ENCODE assay signal across 8 cellular contexts in the genomic region with DNA sequence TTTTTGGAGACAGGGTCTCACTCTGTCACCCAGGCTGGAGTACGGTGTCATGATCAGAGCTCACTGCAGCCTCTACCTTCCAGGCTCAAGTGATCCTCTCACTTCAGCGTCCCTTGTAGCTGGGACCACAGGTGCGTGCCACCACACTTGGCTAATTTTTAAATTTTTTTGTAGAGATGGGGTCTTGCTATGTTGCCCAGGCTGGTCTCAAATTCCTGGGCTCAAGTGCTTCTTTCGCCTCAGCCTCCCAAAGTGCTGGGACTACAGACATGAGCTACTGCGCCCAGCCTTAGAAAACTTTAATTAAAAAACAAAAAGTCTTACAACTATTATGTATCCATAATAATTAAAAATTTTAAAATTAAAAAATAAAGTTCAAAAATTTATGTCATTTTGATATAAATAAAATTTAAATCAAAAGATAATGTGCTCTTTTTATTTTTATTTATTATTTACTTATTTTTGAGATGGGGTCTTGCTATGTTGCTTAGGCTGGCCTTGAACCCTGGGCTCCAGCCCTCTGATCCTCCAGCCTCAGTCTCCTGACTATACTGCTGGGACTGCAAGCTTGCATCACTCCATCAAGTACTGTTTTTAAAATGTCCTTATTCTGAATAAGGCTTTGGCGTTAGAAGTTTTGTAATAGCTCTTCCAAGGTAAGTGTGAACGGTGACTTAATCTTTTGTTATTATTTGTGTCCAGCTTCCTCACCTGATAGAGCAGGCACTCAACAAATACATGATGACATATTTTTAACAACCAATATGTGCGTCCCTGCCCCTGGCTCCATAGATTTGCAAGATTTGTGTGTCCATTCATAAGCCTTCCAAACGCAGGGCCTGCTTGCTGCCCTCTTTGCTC. TPM values are rescaled to one million over a fixed set of nuclear protein-coding genes. Genes with fewer than 3 reads are reported as not detected.
DNase-seq lines count a peak whose midpoint lies in the region; ATAC-seq, FAIRE-seq and TF ChIP-seq lines count a peak whose summit lies in the region.

No MANE protein-coding gene starts in this region.

- intact Hi-C loops in testis (cut with DNase I; ENCODE audit: low total_unique reads) = loop anchor here (5.0 kb wide), 1 partner anchor 45 kb away; the partner anchor contains the start of gene C1S

- H3K9me1 ChIP-seq in keratinocyte (ENCODE audit: control insufficient read depth, extremely low read depth, insufficient read depth, low read length) = no peaks in the 10 kb centered on the region

- peak overlapping the region; percentile 95 for H3K27ac ChIP-seq in keratinocyte (ENCODE audit: control insufficient read depth, insufficient read depth, low read length)
- peak overlapping the region; percentile 87 to 93 for H3K27ac ChIP-seq in testis

- peak overlapping the region; percentile 94 for H3K4me2 ChIP-seq in keratinocyte (ENCODE audit: control insufficient read depth, extremely low read depth, insufficient read depth, low read depth, low read length)

- H3K4me1 ChIP-seq in HAP-1 = no peaks in the 10 kb centered on the region; the same call in 1 of the 2 replicates
- peaks cover 24% of the 10 kb centered on the region for H3K4me1 ChIP-seq in adipocyte (ENCODE audit: control insufficient read depth, insufficient read depth, low read length)
- peaks cover 6% of the 10 kb centered on the region for H3K4me1 ChIP-seq in keratinocyte (ENCODE audit: control insufficient read depth, extremely low read depth, insufficient read depth, low read length)
- H3K4me1 ChIP-seq in testis = peaks cover 24% of the 10 kb centered on the region

- H3K27me3 ChIP-seq in HAP-1 (ENCODE audit: low read depth) (no peaks in the 10 kb centered on the region), adipocyte (replicated peaks; ENCODE audit: control insufficient read depth, insufficient read depth, low read length) (no peaks in the 10 kb centered on the region), keratinocyte (ENCODE audit: control insufficient read depth, extremely low read depth, insufficient read depth, low read length) (no peaks in the 10 kb centered on the region), testis (no peaks in the 10 kb centered on the region)

- H3K4me3 ChIP-seq in HAP-1 (peak overlapping the region; percentile 48), adipocyte (ENCODE audit: low read length) (peak overlapping the region; percentile 87), keratinocyte (ENCODE audit: control insufficient read depth in 2 of 3, extremely low read depth in 1 of 3, insufficient read depth in 2 of 3, low read depth in 1 of 3, low read length in 3 of 3) (peak overlapping the region; percentile 68 to 90 (median 90)), testis (peak overlapping the region; percentile 55 to 74)

- dilution Hi-C loops in keratinocyte (cut with MboI; ENCODE audit: extremely low pct_ligation_motif_present, low sequenced_read_pairs) = no loop called here

- DNase-seq in HAP-1 (ENCODE audit: low spot score in 2 of 2) (no peak), adipocyte (ENCODE audit: low read depth) (peak; percentile 54), keratinocyte (ENCODE audit: low read depth, low spot score) (no peak), testis (no peak), occipital lobe (lab: John Stamatoyannopoulos, UW) (no peak), NCI-H128 (lab: John Stamatoyannopoulos, UW; ENCODE audit: unreplicated experiment) (no peak)

- ATAC-seq in HG02840 (IDR thresholded peaks at IDR 0.05; ENCODE audit: low FRiP score, unreplicated experiment) = no peak

- FAIRE-seq in A204.1 (lab: Jason Lieb, UNC) = peak; percentile 80
- peak; percentile 41 for FAIRE-seq in keratinocyte (lab: Jason Lieb, UNC)

- no peak for TF ChIP-seq POLR2A in testis (IDR thresholded peaks at IDR 0.05)

- TF ChIP-seq CTCF in keratinocyte (optimal IDR thresholded peaks at IDR 0.05 in 1 of 3, IDR thresholded peaks at IDR 0.05 in 1 of 3, conservative IDR thresholded peaks at IDR 0.05 in 1 of 3; ENCODE audit: extremely low read depth in 1 of 3, insufficient read depth in 2 of 3, low read length in 3 of 3) (no peak), testis (IDR thresholded peaks at IDR 0.05) (no peak)

- H3K9me3 ChIP-seq in HAP-1 (no peaks in the 10 kb centered on the region), adipocyte (ENCODE audit: control insufficient read depth, low read length) (no peaks in the 10 kb centered on the region), keratinocyte (ENCODE audit: control insufficient read depth, low read depth, low read length) (no peaks in the 10 kb centered on the region), testis (no peaks in the 10 kb centered on the region)

- H3K9ac ChIP-seq in adipocyte (ENCODE audit: low read length) = peak overlapping the region; percentile 98
- H3K9ac ChIP-seq in keratinocyte (ENCODE audit: control insufficient read depth, extremely low read depth, insufficient read depth, low read length) = peak overlapping the region; percentile 98

- peaks cover 34% of the 10 kb centered on the region for H3K79me2 ChIP-seq in keratinocyte (ENCODE audit: control insufficient read depth, insufficient read depth, low read length)

- in situ Hi-C loops in HAP-1 (cut with MboI; ENCODE audit: low sequenced_read_pairs) = loop anchor here (25.0 kb wide), 1 partner anchor 370 kb away; no protein-coding TSS in a partner anchor

- H4K20me1 ChIP-seq in keratinocyte (ENCODE audit: control insufficient read depth, extremely low read depth, insufficient read depth, low read length) = peaks cover 3% of the 10 kb centered on the region

- WGBS in testis, 2 donors = 62 to 63% methylated on average over 9 of the region's 9 CpGs

- H3K36me3 ChIP-seq in HAP-1 (replicated peaks) (0 out of 2 replicates have a peak, but pooled peaks cover 4% of the 10 kb centered on the region), adipocyte (ENCODE audit: control insufficient read depth, insufficient read depth, low read length, severe bottlenecking) (peaks cover 17% of the 10 kb centered on the region), keratinocyte (ENCODE audit: control insufficient read depth in 2 of 2, extremely low read depth in 1 of 2, insufficient read depth in 2 of 2, low read length in 2 of 2) (peaks cover 0 to 7% of the 10 kb centered on the region in 2 experiments), testis (ENCODE audit: low read depth, missing control alignments) (no peaks in the 10 kb centered on the region)

- peak overlapping the region; percentile 86 for H2AFZ ChIP-seq in keratinocyte (ENCODE audit: control insufficient read depth, low read length)

RNA-seq across cellular contexts. Expression of gene C1RL, which starts 1.6 kb away (rescaled TPM):
- polyA plus RNA-seq in keratinocyte = 8.5 to 13.5 TPM (median 9.3 TPM) in 3 replicates
- polyA plus RNA-seq in keratinocyte (2011; ENCODE audit: low read depth) = 3.0 TPM
- polyA plus RNA-seq in keratinocyte (2011; cell fraction: cytosol; rRNA removed) = 7.5 and 8.4 TPM in 2 replicates
- polyA plus RNA-seq in keratinocyte (2011; cell fraction: nucleus; rRNA removed) = 24.4 and 33.2 TPM in 2 replicates
- 8.3 and 9.9 TPM in 2 replicates for polyA plus RNA-seq in keratinocyte (2012; ENCODE audit: low replicate concordance)
- polyA minus RNA-seq in keratinocyte = 14.8 to 24.6 TPM (median 21.7 TPM) in 3 replicates
- 17.8 TPM for polyA minus RNA-seq in keratinocyte (2011; cell fraction: cytosol; rRNA and poly(A)+ RNA removed)
- polyA minus RNA-seq in keratinocyte (2011; cell fraction: nucleus; rRNA and poly(A)+ RNA removed) = 17.9 and 28.6 TPM in 2 replicates
- 10 to 100 TPM; 23.9 to 31.8 TPM for total RNA-seq in testis
- polyA plus RNA-seq in testis (ENCODE audit: insufficient read depth, low read depth, low replicate concordance) = 19.8 TPM
- total RNA-seq in occipital lobe = 3.4 TPM

RNA-seq across cellular contexts. Expression of gene C1R, which starts 15.2 kb away (rescaled TPM):
- polyA plus RNA-seq in keratinocyte = 2.8 to 8.0 TPM (median 3.2 TPM) in 3 replicates
- 0.52 TPM for polyA plus RNA-seq in keratinocyte (2011; ENCODE audit: low read depth)
- 1.3 and 1.7 TPM in 2 replicates for polyA plus RNA-seq in keratinocyte (2011; cell fraction: cytosol; rRNA removed)
- polyA plus RNA-seq in keratinocyte (2011; cell fraction: nucleus; rRNA removed) = 3.8 and 4.6 TPM in 2 replicates
- 0.85 and 2.5 TPM in 2 replicates for polyA plus RNA-seq in keratinocyte (2012; ENCODE audit: low replicate concordance)
- 1.8 to 11.9 TPM (median 5.3 TPM) in 3 replicates for polyA minus RNA-seq in keratinocyte
- 1.5 TPM for polyA minus RNA-seq in keratinocyte (2011; cell fraction: cytosol; rRNA and poly(A)+ RNA removed)
- polyA minus RNA-seq in keratinocyte (2011; cell fraction: nucleus; rRNA and poly(A)+ RNA removed) = 2.6 and 4.3 TPM in 2 replicates
- total RNA-seq in testis = 100 to 1,000 TPM in 1 of 2 donors, 10 to 100 TPM in 1; 51.4 to 174 TPM
- polyA plus RNA-seq in testis (ENCODE audit: insufficient read depth, low read depth, low replicate concordance) = 330 TPM
- total RNA-seq in occipital lobe = 2.5 TPM

RNA-seq across cellular contexts. Expression of gene RBP5, which starts 21.3 kb away (rescaled TPM):
- polyA plus RNA-seq in keratinocyte (not detected in 3 replicates), testis (ENCODE audit: insufficient read depth, low read depth, low replicate concordance) (11.8 TPM)
- not detected for polyA plus RNA-seq in keratinocyte (2011; ENCODE audit: low read depth)
- not detected in 2 replicates for polyA plus RNA-seq in keratinocyte (2011; cell fraction: cytosol; rRNA removed)
- not detected in 2 replicates for polyA plus RNA-seq in keratinocyte (2011; cell fraction: nucleus; rRNA removed)
- 1.4 and 1.8 TPM in 2 replicates for polyA plus RNA-seq in keratinocyte (2012; ENCODE audit: low replicate concordance)
- polyA minus RNA-seq in keratinocyte = not detected in 3 replicates
- polyA minus RNA-seq in keratinocyte (2011; cell fraction: cytosol; rRNA and poly(A)+ RNA removed) = not detected
- not detected in 2 replicates for polyA minus RNA-seq in keratinocyte (2011; cell fraction: nucleus; rRNA and poly(A)+ RNA removed)
- total RNA-seq in testis (1 to 10 TPM; 1.1 to 4.0 TPM), occipital lobe (not detected)

RNA-seq across cellular contexts. Expression of gene CLSTN3, which starts 22.8 kb away (rescaled TPM):
- polyA plus RNA-seq in keratinocyte (12.8 to 21.6 TPM (median 15.2 TPM) in 3 replicates), testis (ENCODE audit: insufficient read depth, low read depth, low replicate concordance) (19.9 TPM)
- polyA plus RNA-seq in keratinocyte (2011; ENCODE audit: low read depth) = 16.6 TPM
- polyA plus RNA-seq in keratinocyte (2011; cell fraction: cytosol; rRNA removed) = 2.5 and 3.4 TPM in 2 replicates
- polyA plus RNA-seq in keratinocyte (2011; cell fraction: nucleus; rRNA removed) = 81.1 and 81.9 TPM in 2 replicates
- 9.6 and 9.8 TPM in 2 replicates for polyA plus RNA-seq in keratinocyte (2012; ENCODE audit: low replicate concordance)
- polyA minus RNA-seq in keratinocyte = 21.6 to 63.8 TPM (median 42.5 TPM) in 3 replicates
- 25.5 TPM for polyA minus RNA-seq in keratinocyte (2011; cell fraction: cytosol; rRNA and poly(A)+ RNA removed)
- polyA minus RNA-seq in keratinocyte (2011; cell fraction: nucleus; rRNA and poly(A)+ RNA removed) = 35.0 and 60.0 TPM in 2 replicates
- total RNA-seq in testis (10 to 100 TPM; 18.8 to 22.7 TPM), occipital lobe (60.5 TPM)

RNA-seq across cellular contexts. Expression of gene C1S, which starts 46.9 kb away (rescaled TPM):
- polyA plus RNA-seq in keratinocyte (1.9 to 6.0 TPM (median 2.6 TPM) in 3 replicates), testis (ENCODE audit: insufficient read depth, low read depth, low replicate concordance) (271 TPM)
- 1.1 TPM for polyA plus RNA-seq in keratinocyte (2011; ENCODE audit: low read depth)
- 0.62 and 0.90 TPM in 2 replicates for polyA plus RNA-seq in keratinocyte (2011; cell fraction: cytosol; rRNA removed)
- polyA plus RNA-seq in keratinocyte (2011; cell fraction: nucleus; rRNA removed) = 6.7 and 6.9 TPM in 2 replicates
- 1.3 and 2.4 TPM in 2 replicates for polyA plus RNA-seq in keratinocyte (2012; ENCODE audit: low replicate concordance)
- polyA minus RNA-seq in keratinocyte = 1.1 to 4.4 TPM (median 3.7 TPM) in 3 replicates
- polyA minus RNA-seq in keratinocyte (2011; cell fraction: cytosol; rRNA and poly(A)+ RNA removed) = 3.3 TPM
- polyA minus RNA-seq in keratinocyte (2011; cell fraction: nucleus; rRNA and poly(A)+ RNA removed) = 4.6 and 6.1 TPM in 2 replicates
- total RNA-seq in testis (100 to 1,000 TPM in 1 of 2 donors, 10 to 100 TPM in 1; 86.1 to 190 TPM), occipital lobe (10.8 TPM)

Comparison
In these comparisons a context has a peak if more than half of its experiments do, and no peak if none do; other contexts are left out.
1. RNA of gene C1R, which starts 15.2 kb away (total RNA-seq): 51.4 to 174 TPM in testis; 2.5 TPM in occipital lobe (single experiment); every median in the first group is over 10 times any median in the second.
2. Peak in every context shown above with its lines, with median percentiles within 50 percentile points of each other: H3K4me3 ChIP-seq.